12 cellular contexts compared by ENCODE assay signal in the genomic region with DNA sequence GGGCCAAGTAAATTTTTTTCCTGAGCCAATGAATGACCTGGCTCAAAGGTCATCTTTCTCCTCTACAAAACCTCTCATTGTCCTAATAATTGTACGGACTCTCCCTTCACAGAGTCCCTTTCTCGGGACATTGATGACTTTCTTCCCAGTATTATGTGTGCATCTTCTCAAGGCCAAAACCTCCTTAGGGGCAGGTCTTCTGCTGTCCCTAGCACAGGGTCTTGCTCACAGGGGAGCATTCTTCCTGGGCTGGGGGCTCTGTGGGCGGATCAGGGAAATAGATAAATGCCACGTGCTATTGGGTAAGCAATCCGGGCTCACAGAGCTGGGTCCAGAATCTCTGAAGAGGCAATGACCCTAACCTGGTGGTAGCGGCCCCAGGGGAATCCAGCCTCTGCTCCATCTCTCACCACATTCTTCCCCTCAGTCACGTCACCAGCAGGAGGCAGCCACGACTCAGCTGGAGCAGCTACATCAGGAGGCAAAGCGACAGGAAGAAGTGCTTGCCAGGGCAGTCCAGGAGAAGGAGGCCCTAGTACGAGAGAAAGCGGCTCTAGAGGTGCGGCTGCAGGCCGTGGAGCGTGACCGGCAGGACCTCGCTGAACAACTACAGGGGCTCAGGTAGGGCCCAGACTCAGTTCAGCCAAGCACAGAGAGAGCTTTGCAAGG. TPM values are rescaled to one million over a fixed set of nuclear protein-coding genes. Genes with fewer than 3 reads are reported as not detected.
DNase-seq lines count a peak whose midpoint lies in the region; ATAC-seq and TF ChIP-seq lines count a peak whose summit lies in the region.
"Had no signal": no experiment of that assay in that cellular context is flagged by ENCODE, and none has a peak within 500 bp of the region (broad histone marks: within the 10 kb centered on the region; RNA-seq: fewer than 3 reads in every experiment).

No MANE protein-coding gene starts in this region.

- H3K79me2 ChIP-seq in DOHH2 (ENCODE audit: control insufficient read depth, low read length): no peaks in the 10 kb centered on the region

- H3K4ac ChIP-seq in neuronal stem cell (ENCODE audit: low read length): no peak overlapping the region

- H3K27ac Mint-ChIP-seq in activated CD8-positive, alpha-beta T cell treated with anti-CD3 and anti-CD28 coated beads, Interleukin-2, amount 10 ng/mL, durations not matched to agents 7 days and 5 days: no peak overlapping the region

- H3K79me1 ChIP-seq in neuronal stem cell (ENCODE audit: low read depth, low read length): no peaks in the 10 kb centered on the region

- H3K14ac ChIP-seq in neuronal stem cell (ENCODE audit: low read length): no peak overlapping the region

- H3K4me2 ChIP-seq in DOHH2 (ENCODE audit: low read length): no peak overlapping the region
- no peak overlapping the region for H3K4me2 ChIP-seq in neuronal stem cell (ENCODE audit: insufficient read depth, low read length, poor library complexity, severe bottlenecking)

- no peak overlapping the region for H2AK5ac ChIP-seq in neuronal stem cell (ENCODE audit: low read depth, low read length)

- H3K18ac ChIP-seq in neuronal stem cell (ENCODE audit: low read length): no peak overlapping the region

- H3K27me3 ChIP-seq in DOHH2 (ENCODE audit: control insufficient read depth, low read length): no peaks in the 10 kb centered on the region
- no peaks in the 10 kb centered on the region for H3K27me3 ChIP-seq in kidney epithelial cell (ENCODE audit: control insufficient read depth, insufficient read depth, low read length)
- H3K27me3 ChIP-seq in neuronal stem cell (ENCODE audit: control insufficient read depth in 3 of 3, insufficient read depth in 3 of 3, low read depth in 1 of 3, low read length in 3 of 3): no peaks in the 10 kb centered on the region

- no peak overlapping the region for H2BK120ac ChIP-seq in neuronal stem cell (ENCODE audit: low read depth, low read length)

- peak; percentile 58 for TF ChIP-seq CTCF in DOHH2 (IDR thresholded peaks at IDR 0.05; ENCODE audit: low read depth, low read length, poor library complexity, severe bottlenecking)
- TF ChIP-seq CTCF in kidney epithelial cell (IDR thresholded peaks at IDR 0.05; ENCODE audit: insufficient read depth, low read length, poor library complexity, severe bottlenecking): peak; percentile 28

- no peaks in the 10 kb centered on the region for H3K27me3 Mint-ChIP-seq in activated CD8-positive, alpha-beta T cell treated with anti-CD3 and anti-CD28 coated beads, Interleukin-2, amount 10 ng/mL, durations not matched to agents 7 days and 5 days (ENCODE audit: low read depth)

- ATAC-seq in activated CD8-positive, alpha-beta T cell treated with anti-CD3 and anti-CD28 coated beads, Interleukin-2, amount 10 ng/mL, durations not matched to agents 7 days and 5 days: no peak

- peak; percentile 5 for DNase-seq in HT1080 (ENCODE audit: low read depth)
- DNase-seq in activated CD8-positive, alpha-beta T cell treated with anti-CD3 and anti-CD28 coated beads, Interleukin-2, amount 10 ng/mL, durations not matched to agents 7 days and 5 days: peak; percentile 26
- no peak for DNase-seq in kidney epithelial cell (ENCODE audit: low read depth)
- DNase-seq in neuronal stem cell (ENCODE audit: low spot score): no peak
- no peak for DNase-seq in NCI-H524 (lab: John Stamatoyannopoulos, UW)
- DNase-seq in NCI-H748 (lab: John Stamatoyannopoulos, UW; ENCODE audit: unreplicated experiment): no peak
- DNase-seq in activated CD8-positive, alpha-beta memory T cell treated with anti-CD3 and anti-CD28 coated beads for 24 hours: no peak
- DNase-seq: mammary epithelial cell, NCI-H146, SW 1271 had no signal

- CTCF ChIA-PET in activated CD8-positive, alpha-beta T cell treated with anti-CD3 and anti-CD28 coated beads, Interleukin-2, amount 10 ng/mL, durations not matched to agents 7 days and 5 days (lab: Charles Lee): interaction anchor here (0.6 to 2.6 kb wide), 7 partner anchors 12 to 406 kb away, joined by 3 to 5 read pairs (median 3); no protein-coding TSS in a partner anchor

- no peak overlapping the region for H3K27ac ChIP-seq in DOHH2 (ENCODE audit: low read depth, low read length)
- no peak overlapping the region for H3K27ac ChIP-seq in neuronal stem cell (replicated peaks; ENCODE audit: low read length)

- peaks cover 2% of the 10 kb centered on the region for H3K4me1 Mint-ChIP-seq in activated CD8-positive, alpha-beta T cell treated with anti-CD3 and anti-CD28 coated beads, Interleukin-2, amount 10 ng/mL, durations not matched to agents 7 days and 5 days (ENCODE audit: low read depth)

- H3K36me3 ChIP-seq in DOHH2 (ENCODE audit: control insufficient read depth, low read length) (peaks cover 61% of the 10 kb centered on the region), kidney epithelial cell (ENCODE audit: control insufficient read depth, insufficient read depth, low read length) (peaks cover 5% of the 10 kb centered on the region), neuronal stem cell (replicated peaks in 1 of 2; ENCODE audit: control insufficient read depth in 2 of 2, insufficient read depth in 2 of 2, low read length in 2 of 2) (peaks cover 35 to 92% of the 10 kb centered on the region in 2 donors)

- H3K23ac ChIP-seq in neuronal stem cell (ENCODE audit: low read depth, low read length, poor library complexity): no peak overlapping the region

- no peaks in the 10 kb centered on the region for H3K9me2 ChIP-seq in DOHH2 (replicated peaks; ENCODE audit: control insufficient read depth, low read length)

- H2AFZ ChIP-seq in neuronal stem cell (ENCODE audit: low read length): no peak overlapping the region

- H3K36me3 Mint-ChIP-seq in activated CD8-positive, alpha-beta T cell treated with anti-CD3 and anti-CD28 coated beads, Interleukin-2, amount 10 ng/mL, durations not matched to agents 7 days and 5 days (ENCODE audit: low read depth): peaks cover 29% of the 10 kb centered on the region

- H3F3A ChIP-seq in DOHH2 (ENCODE audit: control insufficient read depth, insufficient read depth): peaks cover 8% of the 10 kb centered on the region; the same call in 1 of the 2 replicates

- no peak overlapping the region for H2BK15ac ChIP-seq in neuronal stem cell (ENCODE audit: low read length)

- H3K9me3 ChIP-seq in DOHH2 (ENCODE audit: control insufficient read depth, insufficient read depth, low read length): no peaks in the 10 kb centered on the region
- H3K9me3 ChIP-seq in neuronal stem cell (replicated peaks in 1 of 2; ENCODE audit: control insufficient read depth in 2 of 2, insufficient read depth in 1 of 2, low read depth in 1 of 2, low read length in 2 of 2): peaks cover 2 to 7% of the 10 kb centered on the region in 2 donors

- H2BK12ac ChIP-seq in neuronal stem cell (ENCODE audit: low read length): no peak overlapping the region

- no peak overlapping the region for H4K91ac ChIP-seq in neuronal stem cell (ENCODE audit: low read depth, low read length, poor library complexity)

- WGBS in neuronal stem cell (ENCODE audit: extremely low coverage in 2 of 2, insufficient read length in 2 of 2, insufficient replicate concordance in 1 of 2), 2 donors: no CpG with 5 or more reads among the region's 16 CpGs

- no peaks in the 10 kb centered on the region for H3K9me3 Mint-ChIP-seq in activated CD8-positive, alpha-beta T cell treated with anti-CD3 and anti-CD28 coated beads, Interleukin-2, amount 10 ng/mL, durations not matched to agents 7 days and 5 days (ENCODE audit: insufficient read depth)

- H3K4me1 ChIP-seq in DOHH2 (ENCODE audit: control insufficient read depth, low read length) (0 out of 2 replicates have a peak, but pooled peaks cover 5% of the 10 kb centered on the region), neuronal stem cell (ENCODE audit: control insufficient read depth in 2 of 2, insufficient read depth in 1 of 2, low read depth in 1 of 2, low read length in 2 of 2) (no peaks in the 10 kb centered on the region)

- H3K4me3 ChIP-seq in DOHH2 (ENCODE audit: low read length) (no peak overlapping the region), kidney epithelial cell (ENCODE audit: low read depth, low read length) (no peak overlapping the region), neuronal stem cell (ENCODE audit: low read length in 2 of 2) (no peak overlapping the region)

- H4K8ac ChIP-seq in neuronal stem cell (ENCODE audit: low read depth, low read length): no peak overlapping the region

- no peak overlapping the region for H3K4me3 Mint-ChIP-seq in activated CD8-positive, alpha-beta T cell treated with anti-CD3 and anti-CD28 coated beads, Interleukin-2, amount 10 ng/mL, durations not matched to agents 7 days and 5 days

- no peaks in the 10 kb centered on the region for H4K20me1 ChIP-seq in DOHH2 (ENCODE audit: control insufficient read depth, insufficient read depth, low read depth, low read length)

- POLR2A ChIA-PET in activated CD8-positive, alpha-beta T cell treated with anti-CD3 and anti-CD28 coated beads, Interleukin-2, amount 10 ng/mL, durations not matched to agents 7 days and 5 days (lab: Charles Lee): interaction anchor here (1.1 to 2.3 kb wide), 2 partner anchors 10 to 12 kb away, joined by 5 to 16 read pairs; no protein-coding TSS in a partner anchor

- no peak overlapping the region for H3K9ac ChIP-seq in neuronal stem cell (ENCODE audit: low read depth, low read length, poor library complexity)

- no peak overlapping the region for H2BK5ac ChIP-seq in neuronal stem cell (ENCODE audit: low read length)

RNA-seq across cellular contexts. Expression of a gene that starts 23.5 kb away (rescaled TPM):
- total RNA-seq in HT1080 (2014; rRNA removed; shearing (Covaris generic)): 45.9 and 51.7 TPM in 2 replicates
- polyA plus RNA-seq in HT1080 (2015; cell fraction: cytosol; rRNA removed): 13.9 and 18.0 TPM in 2 replicates
- 46.5 and 55.7 TPM in 2 replicates for polyA plus RNA-seq in HT1080 (2015; cell fraction: nucleus; rRNA removed)
- 10 to 100 TPM; 72.1 to 74.5 TPM for total RNA-seq in activated CD8-positive, alpha-beta T cell treated with anti-CD3 and anti-CD28 coated beads, Interleukin-2, amount 10 ng/mL, durations not matched to agents 7 days and 5 days
- total RNA-seq in kidney epithelial cell: 43.7 and 65.3 TPM in 2 replicates
- polyA plus RNA-seq in neuronal stem cell (2013, experiment 1 of 2): 12.0 TPM
- polyA plus RNA-seq in neuronal stem cell (2013, experiment 2 of 2): 13.1 TPM

RNA-seq across cellular contexts. Expression of a gene that starts 40.9 kb away (rescaled TPM):
- total RNA-seq in HT1080 (2014; rRNA removed; shearing (Covaris generic)): 0.10 TPM in 2 replicates
- 0.29 and 0.41 TPM in 2 replicates for polyA plus RNA-seq in HT1080 (2015; cell fraction: cytosol; rRNA removed)
- polyA plus RNA-seq in HT1080 (2015; cell fraction: nucleus; rRNA removed): 0.17 and 0.55 TPM in 2 replicates
- total RNA-seq in activated CD8-positive, alpha-beta T cell treated with anti-CD3 and anti-CD28 coated beads, Interleukin-2, amount 10 ng/mL, durations not matched to agents 7 days and 5 days: not detected
- 1.9 and 2.9 TPM in 2 replicates for total RNA-seq in kidney epithelial cell
- polyA plus RNA-seq in neuronal stem cell (2013, experiment 1 of 2): 0.57 TPM
- polyA plus RNA-seq in neuronal stem cell (2013, experiment 2 of 2): 0.48 TPM

RNA-seq across cellular contexts. Expression of a gene that starts 50.5 kb away (rescaled TPM):
- not detected in 2 replicates for total RNA-seq in HT1080 (2014; rRNA removed; shearing (Covaris generic))
- not detected in 2 replicates for polyA plus RNA-seq in HT1080 (2015; cell fraction: cytosol; rRNA removed)
- polyA plus RNA-seq in HT1080 (2015; cell fraction: nucleus; rRNA removed): not detected in 2 replicates
- total RNA-seq in activated CD8-positive, alpha-beta T cell treated with anti-CD3 and anti-CD28 coated beads, Interleukin-2, amount 10 ng/mL, durations not matched to agents 7 days and 5 days: not detected
- not detected in 2 replicates for total RNA-seq in kidney epithelial cell
- not detected for polyA plus RNA-seq in neuronal stem cell (2013, experiment 1 of 2)
- polyA plus RNA-seq in neuronal stem cell (2013, experiment 2 of 2): not detected
- total RNA-seq: endothelial cell of umbilical vein, mammary epithelial cell had no signal
- polyA plus RNA-seq: endothelial cell of umbilical vein, mammary epithelial cell had no signal

Comparison
In these comparisons a context has a peak if more than half of its experiments do, and no peak if none do; other contexts are left out.
1. DNase-seq: peak in HT1080 (single experiment) and activated CD8-positive, alpha-beta T cell treated with anti-CD3 and anti-CD28 coated beads, Interleukin-2, amount 10 ng/mL, durations not matched to agents 7 days and 5 days (single experiment); none in kidney epithelial cell (single experiment), neuronal stem cell (single experiment), NCI-H524 (0 of 2), NCI-H748 (single experiment) and activated CD8-positive, alpha-beta memory T cell treated with anti-CD3 and anti-CD28 coated beads for 24 hours (single experiment).